In the genomic region with DNA sequence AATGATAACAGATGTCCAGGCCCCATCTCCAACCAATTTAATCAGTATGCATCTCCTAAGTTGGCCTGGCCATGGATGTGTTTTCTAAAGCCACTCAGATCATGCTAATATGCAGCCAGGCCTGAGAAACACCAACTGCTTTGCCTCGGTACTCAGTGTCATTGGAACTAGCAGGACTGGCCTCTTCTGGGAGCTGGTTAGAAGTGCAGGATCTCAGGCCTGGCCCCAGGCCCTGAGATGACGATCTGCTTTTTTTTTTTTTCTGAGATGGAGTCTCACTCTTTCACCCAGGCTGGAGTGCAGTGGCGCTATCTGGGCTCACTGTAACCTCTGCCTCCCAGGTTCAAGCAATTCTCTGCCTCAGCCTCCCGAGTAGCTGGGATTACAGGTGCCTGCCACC, we compare ENCODE assay signal across 13 cellular contexts.
A peak's percentile ranks its signal among the peaks of the same experiment; 100 is the strongest.
DNase-seq lines count a peak whose midpoint lies in the region; ATAC-seq and TF ChIP-seq lines count a peak whose summit lies in the region.
"Had no signal": no experiment of that assay in that cellular context is flagged by ENCODE, and none has a peak within 500 bp of the region (broad histone marks: within the 10 kb centered on the region; RNA-seq: fewer than 3 reads in every experiment).

No MANE protein-coding gene starts in this region.

- no peak overlapping the region for H3K4me2 ChIP-seq in H9 (ENCODE audit: insufficient read depth, insufficient read length, low read length)

- no peaks in the 10 kb centered on the region for H3K4me1 ChIP-seq in H9 (ENCODE audit: insufficient read depth, low read length)
- peaks cover 17% of the 10 kb centered on the region for H3K4me1 ChIP-seq in mesodermal cell (ENCODE audit: control insufficient read depth, insufficient read depth, low read length, poor library complexity, severe bottlenecking)

- no peaks in the 10 kb centered on the region for H3K23me2 ChIP-seq in H9 (ENCODE audit: insufficient read length, low read depth, low read length, poor library complexity, severe bottlenecking)

- H3K4me1 Mint-ChIP-seq in H9: peaks cover 6% of the 10 kb centered on the region in 2 experiments; a peak in 3 of 4 replicates

- no peak overlapping the region for H3K18ac ChIP-seq in H9 (ENCODE audit: insufficient read length, low read depth, low read length)

- peak overlapping the region in 1 of 3 experiments; percentile 80; a peak in 1 of 7 replicates for H3K27ac Mint-ChIP-seq in H9
- H3K27ac Mint-ChIP-seq: activated CD8-positive, alpha-beta T cell treated with anti-CD3 and anti-CD28 coated beads for 36 hours; mesothelial cell of epicardium had no signal

- H3K14ac ChIP-seq in H9 (ENCODE audit: insufficient read depth, low read length): no peak overlapping the region

- DNase-seq in H9: peak; percentile 44
- peak; percentile 28 for DNase-seq in fibroblast of pulmonary artery (ENCODE audit: low read depth)
- no peak for DNase-seq in posterior vena cava (ENCODE audit: low spot score)
- no peak for DNase-seq in coronary artery (ENCODE audit: low spot score)
- DNase-seq in NCI-H2196 (lab: John Stamatoyannopoulos, UW; ENCODE audit: unreplicated experiment): no peak
- DNase-seq: activated CD8-positive, alpha-beta T cell treated with anti-CD3 and anti-CD28 coated beads for 36 hours; activated naive CD4-positive, alpha-beta T cell treated with anti-CD3 and anti-CD28 coated beads, Interleukin-2, amount 50 U/mL, for 16 hours; NCI-H2029; T-helper 2 cell had no signal

- TF ChIP-seq CTCF in H9 (conservative IDR thresholded peaks at IDR 0.05) (peak; percentile 31; the same call in 2 of the 3 replicates), fibroblast of pulmonary artery (IDR thresholded peaks at IDR 0.05; ENCODE audit: low read length, missing control alignments) (peak; percentile 12), coronary artery (IDR thresholded peaks at IDR 0.05) (no peak)

- intact Hi-C loops in posterior vena cava (cut with DNase I): no loop called here

- H2BK20ac ChIP-seq in H9 (ENCODE audit: low read depth, low read length, poor library complexity, severe bottlenecking): no peak overlapping the region

- ATAC-seq in SK-N-SH treated with all-trans-retinoic acid at 6 μM for 48 hours: peak; percentile 70
- no peak for ATAC-seq in HG03439 (IDR thresholded peaks at IDR 0.05; ENCODE audit: unreplicated experiment)
- ATAC-seq: activated CD8-positive, alpha-beta T cell treated with anti-CD3 and anti-CD28 coated beads for 36 hours had no signal

- no peak overlapping the region for H2AFZ ChIP-seq in H9 (ENCODE audit: low read length)

- H2BK12ac ChIP-seq in H9 (ENCODE audit: insufficient read length, low read depth, low read length): no peak overlapping the region

- H4K91ac ChIP-seq in H9 (ENCODE audit: insufficient read length, low read depth, low read length): no peak overlapping the region

- H3K27ac ChIP-seq in H9 (ENCODE audit: insufficient read length, low read depth, low read length): no peak overlapping the region
- H3K27ac ChIP-seq in mesodermal cell (ENCODE audit: low read depth, low read length, severe bottlenecking): peak overlapping the region; percentile 30
- no peak overlapping the region for H3K27ac ChIP-seq in coronary artery

- peaks cover 28% of the 10 kb centered on the region for H3K36me3 ChIP-seq in mesodermal cell (ENCODE audit: control insufficient read depth, insufficient read depth, low read length)

- no peak overlapping the region for H4K8ac ChIP-seq in H9 (replicated peaks; ENCODE audit: insufficient read length, low read depth, low read length)

- no peak overlapping the region for H2AK5ac ChIP-seq in H9 (ENCODE audit: insufficient read length, low read length)

- H3K56ac ChIP-seq in H9 (ENCODE audit: insufficient read length, low read depth, low read length): no peak overlapping the region

- no peaks in the 10 kb centered on the region for H3K36me3 Mint-ChIP-seq in H9 (ENCODE audit: insufficient read depth in 1 of 3, low read depth in 3 of 3)

- no peaks in the 10 kb centered on the region for H3K27me3 ChIP-seq in H9 (ENCODE audit: insufficient read depth, low read length)

- H3K9me3 ChIP-seq in H9 (ENCODE audit: control insufficient read depth, low read depth, low read length) (no peaks in the 10 kb centered on the region), mesodermal cell (ENCODE audit: control insufficient read depth, low read length) (no peaks in the 10 kb centered on the region)

- H3K4me3 ChIP-seq in fibroblast of pulmonary artery (replicated peaks; ENCODE audit: low read depth, low read length): no peak overlapping the region
- no peak overlapping the region for H3K4me3 ChIP-seq in mesodermal cell (ENCODE audit: extremely low read depth, insufficient read depth, low read length, poor library complexity, severe bottlenecking)
- H3K4me3 ChIP-seq in coronary artery: no peak overlapping the region

- no peak overlapping the region for H3K9ac ChIP-seq in H9 (ENCODE audit: extremely low read depth, insufficient read length, low read length)

- no peak overlapping the region for H3K23ac ChIP-seq in H9 (ENCODE audit: insufficient read length, low read depth, low read length)

- H3K4ac ChIP-seq in H9 (ENCODE audit: low read depth, low read length): no peak overlapping the region

- H3K79me1 ChIP-seq in H9 (ENCODE audit: insufficient read depth, low read depth, low read length, poor library complexity, severe bottlenecking): no peaks in the 10 kb centered on the region

- H3K4me3 Mint-ChIP-seq in H9: no peak overlapping the region
- H3K4me3 Mint-ChIP-seq: activated CD8-positive, alpha-beta T cell treated with anti-CD3 and anti-CD28 coated beads for 36 hours; mesothelial cell of epicardium had no signal

- no peak overlapping the region for H2BK120ac ChIP-seq in H9 (ENCODE audit: low read depth, low read length, poor library complexity, severe bottlenecking)

- H3K27me3 Mint-ChIP-seq in H9 (ENCODE audit: low read depth): no peaks in the 10 kb centered on the region

- no peak overlapping the region for H4K5ac ChIP-seq in H9 (ENCODE audit: insufficient read length, low read depth, low read length)

- H2BK5ac ChIP-seq in H9 (ENCODE audit: insufficient read length, low read length): no peak overlapping the region

- no peak overlapping the region for H3T11ph ChIP-seq in H9 (ENCODE audit: low read length)

- H3K79me2 ChIP-seq in H9 (ENCODE audit: insufficient read depth, low read length): no peaks in the 10 kb centered on the region

- WGBS in H9 (ENCODE audit: extremely low coverage, insufficient read length, low lambda C conversion rate): no CpG with 5 or more reads among the region's 4 CpGs
- WGBS in mesodermal cell (ENCODE audit: insufficient coverage in 2 of 2), 2 experiments: 73 to 78% methylated on average over 3 to 4 of the region's 4 CpGs

- no peaks in the 10 kb centered on the region for H3K9me3 Mint-ChIP-seq in H9
- H3K9me3 Mint-ChIP-seq: activated CD8-positive, alpha-beta T cell treated with anti-CD3 and anti-CD28 coated beads for 36 hours; mesothelial cell of epicardium had no signal

- no peaks in the 10 kb centered on the region for H4K20me1 ChIP-seq in H9 (ENCODE audit: control insufficient read depth, insufficient read depth, insufficient read length)

- no peak overlapping the region for H2BK15ac ChIP-seq in H9 (ENCODE audit: low read depth, low read length)

TF ChIP-seq in SK-N-SH treated with all-trans-retinoic acid at 6 μM for 48 hours, 23 proteins besides CTCF, POLR2A, EP300 and RAD21:
- no peak for TF ChIP-seq OSR1 (CRISPR knock-in tag; IDR thresholded peaks at IDR 0.05)
- TF ChIP-seq TCF4 (CRISPR knock-in tag; IDR thresholded peaks at IDR 0.05; ENCODE audit: borderline replicate concordance): no peak
- TF ChIP-seq, protein P1, sequence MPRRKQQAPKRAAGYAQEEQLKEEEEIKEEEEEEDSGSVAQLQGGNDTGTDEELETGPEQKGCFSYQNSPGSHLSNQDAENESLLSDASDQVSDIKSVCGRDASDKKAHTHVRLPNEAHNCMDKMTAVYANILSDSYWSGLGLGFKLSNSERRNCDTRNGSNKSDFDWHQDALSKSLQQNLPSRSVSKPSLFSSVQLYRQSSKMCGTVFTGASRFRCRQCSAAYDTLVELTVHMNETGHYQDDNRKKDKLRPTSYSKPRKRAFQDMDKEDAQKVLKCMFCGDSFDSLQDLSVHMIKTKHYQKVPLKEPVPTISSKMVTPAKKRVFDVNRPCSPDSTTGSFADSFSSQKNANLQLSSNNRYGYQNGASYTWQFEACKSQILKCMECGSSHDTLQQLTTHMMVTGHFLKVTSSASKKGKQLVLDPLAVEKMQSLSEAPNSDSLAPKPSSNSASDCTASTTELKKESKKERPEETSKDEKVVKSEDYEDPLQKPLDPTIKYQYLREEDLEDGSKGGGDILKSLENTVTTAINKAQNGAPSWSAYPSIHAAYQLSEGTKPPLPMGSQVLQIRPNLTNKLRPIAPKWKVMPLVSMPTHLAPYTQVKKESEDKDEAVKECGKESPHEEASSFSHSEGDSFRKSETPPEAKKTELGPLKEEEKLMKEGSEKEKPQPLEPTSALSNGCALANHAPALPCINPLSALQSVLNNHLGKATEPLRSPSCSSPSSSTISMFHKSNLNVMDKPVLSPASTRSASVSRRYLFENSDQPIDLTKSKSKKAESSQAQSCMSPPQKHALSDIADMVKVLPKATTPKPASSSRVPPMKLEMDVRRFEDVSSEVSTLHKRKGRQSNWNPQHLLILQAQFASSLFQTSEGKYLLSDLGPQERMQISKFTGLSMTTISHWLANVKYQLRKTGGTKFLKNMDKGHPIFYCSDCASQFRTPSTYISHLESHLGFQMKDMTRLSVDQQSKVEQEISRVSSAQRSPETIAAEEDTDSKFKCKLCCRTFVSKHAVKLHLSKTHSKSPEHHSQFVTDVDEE (CRISPR knock-in tag; IDR thresholded peaks at IDR 0.05): no peak
- TF ChIP-seq CSDC2 (CRISPR knock-in tag; IDR thresholded peaks at IDR 0.05): no peak
- TF ChIP-seq ZNF8 (CRISPR knock-in tag; IDR thresholded peaks at IDR 0.05): no peak
- TF ChIP-seq, protein P2, sequence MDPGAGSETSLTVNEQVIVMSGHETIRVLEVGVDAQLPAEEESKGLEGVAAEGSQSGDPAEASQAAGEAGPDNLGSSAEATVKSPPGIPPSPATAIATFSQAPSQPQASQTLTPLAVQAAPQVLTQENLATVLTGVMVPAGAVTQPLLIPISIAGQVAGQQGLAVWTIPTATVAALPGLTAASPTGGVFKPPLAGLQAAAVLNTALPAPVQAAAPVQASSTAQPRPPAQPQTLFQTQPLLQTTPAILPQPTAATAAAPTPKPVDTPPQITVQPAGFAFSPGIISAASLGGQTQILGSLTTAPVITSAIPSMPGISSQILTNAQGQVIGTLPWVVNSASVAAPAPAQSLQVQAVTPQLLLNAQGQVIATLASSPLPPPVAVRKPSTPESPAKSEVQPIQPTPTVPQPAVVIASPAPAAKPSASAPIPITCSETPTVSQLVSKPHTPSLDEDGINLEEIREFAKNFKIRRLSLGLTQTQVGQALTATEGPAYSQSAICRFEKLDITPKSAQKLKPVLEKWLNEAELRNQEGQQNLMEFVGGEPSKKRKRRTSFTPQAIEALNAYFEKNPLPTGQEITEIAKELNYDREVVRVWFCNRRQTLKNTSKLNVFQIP (CRISPR knock-in tag; IDR thresholded peaks at IDR 0.05; ENCODE audit: borderline replicate concordance, low read depth): no peak
TF ChIP-seq in SK-N-SH treated with all-trans-retinoic acid at 6 μM for 48 hours: peak in this region for 0.

Comparison
In these comparisons a context has a peak if more than half of its experiments do, and no peak if none do; other contexts are left out.
1. DNase-seq: peak in H9 (single experiment) and fibroblast of pulmonary artery (single experiment); none in posterior vena cava (single experiment), coronary artery (single experiment) and NCI-H2196 (single experiment).